1 cellular context compared by ENCODE assay signal in the genomic region with DNA sequence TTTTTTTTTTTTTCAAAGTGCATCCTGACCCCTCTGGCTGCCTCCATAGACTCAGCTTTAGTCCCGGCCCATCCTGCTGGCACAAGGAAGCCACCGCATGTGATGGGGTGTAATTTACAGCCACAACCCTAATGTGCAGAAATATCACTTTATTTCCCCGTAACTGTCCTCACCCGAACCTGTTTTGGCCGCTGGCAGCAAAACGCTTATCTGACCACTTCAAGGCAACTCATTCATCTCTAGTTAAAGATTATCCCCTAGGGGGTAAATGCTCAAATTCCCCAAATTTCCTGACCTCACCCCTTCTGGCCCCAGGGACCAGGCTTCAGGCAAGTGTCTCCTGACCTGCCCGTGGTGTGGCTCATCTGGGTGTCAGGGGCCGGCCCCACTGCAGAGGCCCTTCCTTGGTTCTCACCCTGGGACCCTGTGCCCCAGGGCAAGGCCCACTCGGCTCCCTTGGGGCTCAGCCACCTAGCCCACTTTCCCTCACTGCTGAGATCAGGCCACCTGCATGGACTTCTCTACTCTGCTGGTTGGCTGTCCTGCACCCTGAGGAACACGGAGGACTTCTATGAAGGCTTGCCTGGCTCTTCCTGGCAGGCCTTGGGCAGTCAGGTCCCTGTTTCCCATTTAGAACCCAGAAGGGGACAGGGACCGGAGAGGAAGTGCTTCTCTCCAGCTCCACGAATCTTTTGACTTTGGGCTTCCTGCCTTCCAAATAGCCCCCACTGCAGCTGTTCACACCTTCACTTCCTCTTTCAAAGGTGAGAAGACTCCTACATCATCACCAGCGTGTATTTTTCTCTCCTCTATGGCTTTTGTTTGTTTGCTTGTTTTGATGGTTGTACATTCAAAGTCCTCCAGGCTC.
TF ChIP-seq lines count a peak whose summit lies in the region.

No MANE protein-coding gene starts in this region.

TF ChIP-seq in GM12878, 131 proteins besides CTCF, POLR2A, EP300 and RAD21 (continued from another document):
- TF ChIP-seq TCF3 (IDR thresholded peaks at IDR 0.05; ENCODE audit: borderline replicate concordance, insufficient read depth, low read depth, low read length) (0 out of 2 replicates have a peak, but pooled peaks have one; percentile 47), E2F4 (IDR thresholded peaks at IDR 0.05; ENCODE audit: low read depth, low read length) (no peak), POLR2AphosphoS5 (IDR thresholded peaks at IDR 0.05; ENCODE audit: low read length) (no peak), MYC (IDR thresholded peaks at IDR 0.05; ENCODE audit: insufficient read depth, insufficient read length, insufficient replicate concordance, low read length, severe bottlenecking) (no peak), NFIC (IDR thresholded peaks at IDR 0.05; ENCODE audit: low read depth, low read length) (no peak), KAT2A (conservative IDR thresholded peaks at IDR 0.05; ENCODE audit: control insufficient read depth, low read depth, low read length) (no peak), ZBED1 (IDR thresholded peaks at IDR 0.05; ENCODE audit: borderline replicate concordance) (no peak), SPI1 (IDR thresholded peaks at IDR 0.05; ENCODE audit: borderline replicate concordance, insufficient read depth, low read depth, low read length) (peak; percentile 97), IRF4 (IDR thresholded peaks at IDR 0.05; ENCODE audit: low read depth, low read length) (no peak), STAT3 (IDR thresholded peaks at IDR 0.05; ENCODE audit: low read depth, low read length) (no peak), GATAD2B (conservative IDR thresholded peaks at IDR 0.05; ENCODE audit: low read depth) (peak; percentile 98), ZZZ3 (IDR thresholded peaks at IDR 0.05; ENCODE audit: control insufficient read depth, insufficient read length, low read depth) (no peak), HDGF (IDR thresholded peaks at IDR 0.05) (0 out of 2 replicates have a peak, but pooled peaks have one; percentile 14), SIX5 (IDR thresholded peaks at IDR 0.05; ENCODE audit: low read depth, low read length, severe bottlenecking) (no peak), CREB1 (IDR thresholded peaks at IDR 0.05; ENCODE audit: low read depth) (no peak), CHD1 (IDR thresholded peaks at IDR 0.05; ENCODE audit: low read depth, low read length) (no peak)
- TF ChIP-seq, protein P1, sequence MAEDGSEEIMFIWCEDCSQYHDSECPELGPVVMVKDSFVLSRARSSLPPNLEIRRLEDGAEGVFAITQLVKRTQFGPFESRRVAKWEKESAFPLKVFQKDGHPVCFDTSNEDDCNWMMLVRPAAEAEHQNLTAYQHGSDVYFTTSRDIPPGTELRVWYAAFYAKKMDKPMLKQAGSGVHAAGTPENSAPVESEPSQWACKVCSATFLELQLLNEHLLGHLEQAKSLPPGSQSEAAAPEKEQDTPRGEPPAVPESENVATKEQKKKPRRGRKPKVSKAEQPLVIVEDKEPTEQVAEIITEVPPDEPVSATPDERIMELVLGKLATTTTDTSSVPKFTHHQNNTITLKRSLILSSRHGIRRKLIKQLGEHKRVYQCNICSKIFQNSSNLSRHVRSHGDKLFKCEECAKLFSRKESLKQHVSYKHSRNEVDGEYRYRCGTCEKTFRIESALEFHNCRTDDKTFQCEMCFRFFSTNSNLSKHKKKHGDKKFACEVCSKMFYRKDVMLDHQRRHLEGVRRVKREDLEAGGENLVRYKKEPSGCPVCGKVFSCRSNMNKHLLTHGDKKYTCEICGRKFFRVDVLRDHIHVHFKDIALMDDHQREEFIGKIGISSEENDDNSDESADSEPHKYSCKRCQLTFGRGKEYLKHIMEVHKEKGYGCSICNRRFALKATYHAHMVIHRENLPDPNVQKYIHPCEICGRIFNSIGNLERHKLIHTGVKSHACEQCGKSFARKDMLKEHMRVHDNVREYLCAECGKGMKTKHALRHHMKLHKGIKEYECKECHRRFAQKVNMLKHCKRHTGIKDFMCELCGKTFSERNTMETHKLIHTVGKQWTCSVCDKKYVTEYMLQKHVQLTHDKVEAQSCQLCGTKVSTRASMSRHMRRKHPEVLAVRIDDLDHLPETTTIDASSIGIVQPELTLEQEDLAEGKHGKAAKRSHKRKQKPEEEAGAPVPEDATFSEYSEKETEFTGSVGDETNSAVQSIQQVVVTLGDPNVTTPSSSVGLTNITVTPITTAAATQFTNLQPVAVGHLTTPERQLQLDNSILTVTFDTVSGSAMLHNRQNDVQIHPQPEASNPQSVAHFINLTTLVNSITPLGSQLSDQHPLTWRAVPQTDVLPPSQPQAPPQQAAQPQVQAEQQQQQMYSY (CRISPR knock-in tag; IDR thresholded peaks at IDR 0.05), result no peak
- TF ChIP-seq, protein P2, sequence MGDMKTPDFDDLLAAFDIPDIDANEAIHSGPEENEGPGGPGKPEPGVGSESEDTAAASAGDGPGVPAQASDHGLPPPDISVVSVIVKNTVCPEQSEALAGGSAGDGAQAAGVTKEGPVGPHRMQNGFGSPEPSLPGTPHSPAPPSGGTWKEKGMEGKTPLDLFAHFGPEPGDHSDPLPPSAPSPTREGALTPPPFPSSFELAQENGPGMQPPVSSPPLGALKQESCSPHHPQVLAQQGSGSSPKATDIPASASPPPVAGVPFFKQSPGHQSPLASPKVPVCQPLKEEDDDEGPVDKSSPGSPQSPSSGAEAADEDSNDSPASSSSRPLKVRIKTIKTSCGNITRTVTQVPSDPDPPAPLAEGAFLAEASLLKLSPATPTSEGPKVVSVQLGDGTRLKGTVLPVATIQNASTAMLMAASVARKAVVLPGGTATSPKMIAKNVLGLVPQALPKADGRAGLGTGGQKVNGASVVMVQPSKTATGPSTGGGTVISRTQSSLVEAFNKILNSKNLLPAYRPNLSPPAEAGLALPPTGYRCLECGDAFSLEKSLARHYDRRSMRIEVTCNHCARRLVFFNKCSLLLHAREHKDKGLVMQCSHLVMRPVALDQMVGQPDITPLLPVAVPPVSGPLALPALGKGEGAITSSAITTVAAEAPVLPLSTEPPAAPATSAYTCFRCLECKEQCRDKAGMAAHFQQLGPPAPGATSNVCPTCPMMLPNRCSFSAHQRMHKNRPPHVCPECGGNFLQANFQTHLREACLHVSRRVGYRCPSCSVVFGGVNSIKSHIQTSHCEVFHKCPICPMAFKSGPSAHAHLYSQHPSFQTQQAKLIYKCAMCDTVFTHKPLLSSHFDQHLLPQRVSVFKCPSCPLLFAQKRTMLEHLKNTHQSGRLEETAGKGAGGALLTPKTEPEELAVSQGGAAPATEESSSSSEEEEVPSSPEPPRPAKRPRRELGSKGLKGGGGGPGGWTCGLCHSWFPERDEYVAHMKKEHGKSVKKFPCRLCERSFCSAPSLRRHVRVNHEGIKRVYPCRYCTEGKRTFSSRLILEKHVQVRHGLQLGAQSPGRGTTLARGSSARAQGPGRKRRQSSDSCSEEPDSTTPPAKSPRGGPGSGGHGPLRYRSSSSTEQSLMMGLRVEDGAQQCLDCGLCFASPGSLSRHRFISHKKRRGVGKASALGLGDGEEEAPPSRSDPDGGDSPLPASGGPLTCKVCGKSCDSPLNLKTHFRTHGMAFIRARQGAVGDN (IDR thresholded peaks at IDR 0.05), result peak; percentile 77
